Comparison of ENCODE assay signal across 1 cellular context in genomic region chr4:99157478-99157935, GRCh38.
A peak's percentile ranks its signal among the peaks of the same experiment; 100 is the strongest.
TF ChIP-seq lines count a peak whose summit lies in the region.

No MANE protein-coding gene starts in this region.

TF ChIP-seq in HepG2, 621 proteins besides CTCF, POLR2A, EP300 and RAD21 (continued from another document and continues in another):
- TF ChIP-seq, protein P1, sequence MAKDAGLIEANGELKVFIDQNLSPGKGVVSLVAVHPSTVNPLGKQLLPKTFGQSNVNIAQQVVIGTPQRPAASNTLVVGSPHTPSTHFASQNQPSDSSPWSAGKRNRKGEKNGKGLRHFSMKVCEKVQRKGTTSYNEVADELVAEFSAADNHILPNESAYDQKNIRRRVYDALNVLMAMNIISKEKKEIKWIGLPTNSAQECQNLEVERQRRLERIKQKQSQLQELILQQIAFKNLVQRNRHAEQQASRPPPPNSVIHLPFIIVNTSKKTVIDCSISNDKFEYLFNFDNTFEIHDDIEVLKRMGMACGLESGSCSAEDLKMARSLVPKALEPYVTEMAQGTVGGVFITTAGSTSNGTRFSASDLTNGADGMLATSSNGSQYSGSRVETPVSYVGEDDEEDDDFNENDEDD (CRISPR knock-in tag; IDR thresholded peaks at IDR 0.05; ENCODE audit: borderline replicate concordance): no peak
- TF ChIP-seq ATF1 (CRISPR knock-in tag; IDR thresholded peaks at IDR 0.05): peak; percentile 84
- TF ChIP-seq, protein P2, sequence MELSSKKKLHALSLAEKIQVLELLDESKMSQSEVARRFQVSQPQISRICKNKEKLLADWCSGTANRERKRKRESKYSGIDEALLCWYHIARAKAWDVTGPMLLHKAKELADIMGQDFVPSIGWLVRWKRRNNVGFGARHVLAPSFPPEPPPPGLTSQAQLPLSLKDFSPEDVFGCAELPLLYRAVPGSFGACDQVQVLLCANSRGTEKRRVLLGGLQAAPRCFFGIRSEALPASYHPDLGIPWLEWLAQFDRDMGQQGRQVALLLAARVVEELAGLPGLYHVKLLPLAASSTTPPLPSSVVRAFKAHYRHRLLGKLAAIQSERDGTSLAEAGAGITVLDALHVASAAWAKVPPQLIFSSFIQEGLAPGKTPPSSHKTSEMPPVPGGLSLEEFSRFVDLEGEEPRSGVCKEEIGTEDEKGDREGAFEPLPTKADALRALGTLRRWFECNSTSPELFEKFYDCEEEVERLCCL (CRISPR knock-in tag; IDR thresholded peaks at IDR 0.05; ENCODE audit: borderline replicate concordance): no peak
- TF ChIP-seq HNF1B (CRISPR knock-in tag; IDR thresholded peaks at IDR 0.05): no peak
- no peak for TF ChIP-seq RBFOX2 (IDR thresholded peaks at IDR 0.05; ENCODE audit: low read depth, low read length)
- no peak for TF ChIP-seq ZFP41 (CRISPR knock-in tag; IDR thresholded peaks at IDR 0.05; ENCODE audit: borderline replicate concordance)
- TF ChIP-seq ADNP (CRISPR knock-in tag; IDR thresholded peaks at IDR 0.05): no peak
- TF ChIP-seq KDM6A (CRISPR knock-in tag; IDR thresholded peaks at IDR 0.05; ENCODE audit: low read depth): peak; percentile 97
- no peak for TF ChIP-seq ZNF788 (CRISPR knock-in tag; IDR thresholded peaks at IDR 0.05; ENCODE audit: borderline replicate concordance)
- no peak for TF ChIP-seq USF2 (IDR thresholded peaks at IDR 0.05; ENCODE audit: low read depth, low read length)
- no peak for TF ChIP-seq USF2 (CRISPR knock-in tag; IDR thresholded peaks at IDR 0.05; ENCODE audit: borderline replicate concordance)
- TF ChIP-seq ZNF672 (CRISPR knock-in tag; IDR thresholded peaks at IDR 0.05): no peak
- TF ChIP-seq MTA3 (CRISPR knock-in tag; IDR thresholded peaks at IDR 0.05): no peak
- TF ChIP-seq GABPB1 (CRISPR knock-in tag; IDR thresholded peaks at IDR 0.05): no peak
- no peak for TF ChIP-seq MXD1 (CRISPR knock-in tag; IDR thresholded peaks at IDR 0.05)
- TF ChIP-seq ZNF530 (CRISPR knock-in tag; IDR thresholded peaks at IDR 0.05; ENCODE audit: low read depth): no peak
- TF ChIP-seq, protein P3, sequence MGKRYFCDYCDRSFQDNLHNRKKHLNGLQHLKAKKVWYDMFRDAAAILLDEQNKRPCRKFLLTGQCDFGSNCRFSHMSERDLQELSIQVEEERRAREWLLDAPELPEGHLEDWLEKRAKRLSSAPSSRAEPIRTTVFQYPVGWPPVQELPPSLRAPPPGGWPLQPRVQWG (CRISPR knock-in tag; IDR thresholded peaks at IDR 0.05; ENCODE audit: borderline replicate concordance, low read depth): no peak
- TF ChIP-seq ZNF350 (CRISPR knock-in tag; IDR thresholded peaks at IDR 0.05; ENCODE audit: borderline replicate concordance, low read depth): no peak
- TF ChIP-seq ZNF567 (CRISPR knock-in tag; IDR thresholded peaks at IDR 0.05; ENCODE audit: borderline replicate concordance): no peak
- TF ChIP-seq, protein P4, sequence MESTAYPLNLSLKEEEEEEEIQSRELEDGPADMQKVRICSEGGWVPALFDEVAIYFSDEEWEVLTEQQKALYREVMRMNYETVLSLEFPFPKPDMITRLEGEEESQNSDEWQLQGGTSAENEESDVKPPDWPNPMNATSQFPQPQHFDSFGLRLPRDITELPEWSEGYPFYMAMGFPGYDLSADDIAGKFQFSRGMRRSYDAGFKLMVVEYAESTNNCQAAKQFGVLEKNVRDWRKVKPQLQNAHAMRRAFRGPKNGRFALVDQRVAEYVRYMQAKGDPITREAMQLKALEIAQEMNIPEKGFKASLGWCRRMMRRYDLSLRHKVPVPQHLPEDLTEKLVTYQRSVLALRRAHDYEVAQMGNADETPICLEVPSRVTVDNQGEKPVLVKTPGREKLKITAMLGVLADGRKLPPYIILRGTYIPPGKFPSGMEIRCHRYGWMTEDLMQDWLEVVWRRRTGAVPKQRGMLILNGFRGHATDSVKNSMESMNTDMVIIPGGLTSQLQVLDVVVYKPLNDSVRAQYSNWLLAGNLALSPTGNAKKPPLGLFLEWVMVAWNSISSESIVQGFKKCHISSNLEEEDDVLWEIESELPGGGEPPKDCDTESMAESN (CRISPR knock-in tag; conservative IDR thresholded peaks at IDR 0.05): no peak
- TF ChIP-seq SOX5 (CRISPR knock-in tag; IDR thresholded peaks at IDR 0.05; ENCODE audit: borderline replicate concordance): peak; percentile 99
- TF ChIP-seq ZNF619 (CRISPR knock-in tag; IDR thresholded peaks at IDR 0.05): no peak
- TF ChIP-seq AHDC1 (CRISPR knock-in tag; IDR thresholded peaks at IDR 0.05; ENCODE audit: borderline replicate concordance): peak; percentile 99
- no peak for TF ChIP-seq KLF13 (CRISPR knock-in tag; IDR thresholded peaks at IDR 0.05)
- TF ChIP-seq ZNF639 (CRISPR knock-in tag; conservative IDR thresholded peaks at IDR 0.05): 0 out of 2 replicates have a peak, but pooled peaks have one; percentile 54
- no peak; the same call in 1 of the 2 replicates for TF ChIP-seq STAG1 (CRISPR knock-in tag; IDR thresholded peaks at IDR 0.05)
- TF ChIP-seq HIC2 (CRISPR knock-in tag; IDR thresholded peaks at IDR 0.05; ENCODE audit: low read depth): no peak
- peak; percentile 47; the same call in 1 of the 2 replicates for TF ChIP-seq KAT2B (IDR thresholded peaks at IDR 0.05; ENCODE audit: borderline replicate concordance, low read depth, low read length)
- TF ChIP-seq ZFP37 (CRISPR knock-in tag; IDR thresholded peaks at IDR 0.05; ENCODE audit: borderline replicate concordance): no peak
- TF ChIP-seq, protein P5, sequence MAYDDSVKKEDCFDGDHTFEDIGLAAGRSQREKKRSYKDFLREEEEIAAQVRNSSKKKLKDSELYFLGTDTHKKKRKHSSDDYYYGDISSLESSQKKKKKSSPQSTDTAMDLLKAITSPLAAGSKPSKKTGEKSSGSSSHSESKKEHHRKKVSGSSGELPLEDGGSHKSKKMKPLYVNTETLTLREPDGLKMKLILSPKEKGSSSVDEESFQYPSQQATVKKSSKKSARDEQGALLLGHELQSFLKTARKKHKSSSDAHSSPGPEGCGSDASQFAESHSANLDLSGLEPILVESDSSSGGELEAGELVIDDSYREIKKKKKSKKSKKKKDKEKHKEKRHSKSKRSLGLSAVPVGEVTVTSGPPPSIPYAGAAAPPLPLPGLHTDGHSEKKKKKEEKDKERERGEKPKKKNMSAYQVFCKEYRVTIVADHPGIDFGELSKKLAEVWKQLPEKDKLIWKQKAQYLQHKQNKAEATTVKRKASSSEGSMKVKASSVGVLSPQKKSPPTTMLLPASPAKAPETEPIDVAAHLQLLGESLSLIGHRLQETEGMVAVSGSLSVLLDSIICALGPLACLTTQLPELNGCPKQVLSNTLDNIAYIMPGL (CRISPR knock-in tag; IDR thresholded peaks at IDR 0.05; ENCODE audit: borderline replicate concordance in 1 of 2, low read depth in 1 of 2): peak in 1 of 2 experiments; percentile 41; a peak in 2 of 4 replicates
- no peak for TF ChIP-seq NFE2L2 (IDR thresholded peaks at IDR 0.05; ENCODE audit: low read length)
- no peak for TF ChIP-seq KAT7 (CRISPR knock-in tag; IDR thresholded peaks at IDR 0.05; ENCODE audit: borderline replicate concordance)
- TF ChIP-seq TFAP4 (IDR thresholded peaks at IDR 0.05; ENCODE audit: borderline replicate concordance, low read depth): no peak
